Comparison of ENCODE assay signal across 17 cellular contexts in genomic region chr21:28482657-28483056, GRCh38.
"Had no signal": no experiment of that assay in that cellular context is flagged by ENCODE, and none has a peak within 500 bp of the region (broad histone marks: within the 10 kb centered on the region; RNA-seq: fewer than 3 reads in every experiment).

No MANE protein-coding gene starts in this region.

- ATAC-seq: activated CD4-positive, CD25-positive, alpha-beta regulatory T cell treated with anti-CD3 and anti-CD28 coated beads, Interleukin-2, amount 50 U/mL, for 24 hours; activated CD8-positive, alpha-beta T cell treated with anti-CD3 and anti-CD28 coated beads, Interleukin-2, amount 10 ng/mL, durations not matched to agents 7 days and 5 days; lower lobe of right lung; naive thymus-derived CD8-positive, alpha-beta T cell; stimulated activated memory B cell treated with anti-CD40 and anti-IgM and Interleukin-4, amounts not matched to agents 10 μg/mL and 1 μg/mL and 100 μg/mL, for 72 hours had no signal

- H2AFZ ChIP-seq: hepatocyte, parathyroid adenoma had no signal

- H3K27me3 ChIP-seq: esophagus squamous epithelium, hepatocyte, sigmoid colon, upper lobe of left lung had no signal

- H3K4me1 ChIP-seq: esophagus squamous epithelium, lower lobe of right lung, parathyroid adenoma, sigmoid colon, upper lobe of left lung had no signal

- H3K27ac ChIP-seq: esophagus squamous epithelium, hepatocyte, lower lobe of right lung, parathyroid adenoma, sigmoid colon, thoracic aorta, upper lobe of left lung had no signal

- DNase-seq: activated CD4-positive, alpha-beta T cell treated with anti-CD3 and anti-CD28 coated beads, Interleukin-2, amount 10 ng/mL, durations not matched to agents 7 days and 5 days; activated CD8-positive, alpha-beta T cell treated with anti-CD3 and anti-CD28 coated beads, Interleukin-2, amount 10 ng/mL, durations not matched to agents 7 days and 5 days; activated naive CD4-positive, alpha-beta T cell treated with Interleukin-2 at 50 U/mL for 16 hours; activated naive CD8-positive, alpha-beta T cell treated with anti-CD3 and anti-CD28 coated beads, Interleukin-2, amount 10 ng/mL, durations not matched to agents 7 days and 5 days; activated T-cell treated with anti-CD3 and anti-CD28 coated beads, Interleukin-2, amount 50 U/mL, for 24 hours; effector CD8-positive, alpha-beta T cell; esophagus squamous epithelium; lower lobe of right lung; naive thymus-derived CD8-positive, alpha-beta T cell; sigmoid colon; stimulated activated CD4-positive, alpha-beta T cell treated with anti-CD3 and anti-CD28 coated beads, Interleukin-4, amount 100 ng/mL, for 4 hours; upper lobe of left lung had no signal

- H3K4me3 ChIP-seq: esophagus squamous epithelium, hepatocyte, lower lobe of right lung, sigmoid colon, thoracic aorta, upper lobe of left lung had no signal

- H3K9me3 ChIP-seq: esophagus squamous epithelium, lower lobe of right lung, sigmoid colon, thoracic aorta, upper lobe of left lung had no signal

- H3K9ac ChIP-seq: parathyroid adenoma had no signal

- H3K36me3 ChIP-seq: esophagus squamous epithelium, lower lobe of right lung, sigmoid colon, thoracic aorta, upper lobe of left lung had no signal

- H3K79me2 ChIP-seq: hepatocyte, parathyroid adenoma had no signal

- H3K4me2 ChIP-seq: hepatocyte had no signal
